ENCODE assay signal across 9 cellular contexts in genomic region chr14:21300892-21301291, GRCh38. TPM values are rescaled to one million over a fixed set of nuclear protein-coding genes. Genes with fewer than 3 reads are reported as not detected.
DNase-seq lines count a peak whose midpoint lies in the region; ATAC-seq and TF ChIP-seq lines count a peak whose summit lies in the region.
"Had no signal": no experiment of that assay in that cellular context is flagged by ENCODE, and none has a peak within 500 bp of the region (broad histone marks: within the 10 kb centered on the region; RNA-seq: fewer than 3 reads in every experiment).

No MANE protein-coding gene starts in this region.

- no peaks in the 10 kb centered on the region for H3K9me3 ChIP-seq in PC-9 (ENCODE audit: insufficient read depth, low read depth)

- no peaks in the 10 kb centered on the region for H3K79me2 ChIP-seq in PC-9 (ENCODE audit: low read depth)

- no TSS peak for BruUV-seq in PC-9 (replicated peaks; lab: Mats Ljungman, UMichigan)

- TF ChIP-seq CTCF in fibroblast of villous mesenchyme (IDR thresholded peaks at IDR 0.05; ENCODE audit: insufficient read depth, low read depth, low read length) (no peak), progenitor cell of endocrine pancreas (IDR thresholded peaks at IDR 0.05; ENCODE audit: unreplicated experiment) (peak; percentile 19), PC-9 (conservative IDR thresholded peaks at IDR 0.05) (no peak)

- H3K4me3 Mint-ChIP-seq in IgD-negative memory B cell (peak overlapping the region; percentile 23 to 84 (median 75)), progenitor cell of endocrine pancreas (ENCODE audit: low read depth) (peak overlapping the region; percentile 52)
- no peak overlapping the region for H3K4me3 Mint-ChIP-seq in activated CD8-positive, alpha-beta T cell treated with anti-CD3 and anti-CD28 coated beads, Interleukin-2, amount 10 ng/mL, durations not matched to agents 7 days and 5 days

- POLR2A ChIA-PET in activated CD8-positive, alpha-beta T cell treated with anti-CD3 and anti-CD28 coated beads, Interleukin-2, amount 10 ng/mL, durations not matched to agents 7 days and 5 days (lab: Charles Lee), result no interaction called here
- POLR2A ChIA-PET in PC-9 (lab: Charles Lee; ENCODE audit: unreplicated experiment), result no interaction called here

- H3K4me1 ChIP-seq in PC-9 (replicated peaks; ENCODE audit: insufficient read depth), result no peaks in the 10 kb centered on the region

- H3K4me3 ChIP-seq in fibroblast of villous mesenchyme (ENCODE audit: low read depth, low read length) (peak overlapping the region; percentile 2), PC-9 (no peak overlapping the region)

- peak overlapping the region in 1 of 3 donors; percentile 79 for H3K27ac Mint-ChIP-seq in IgD-negative memory B cell
- H3K27ac Mint-ChIP-seq in activated CD8-positive, alpha-beta T cell treated with anti-CD3 and anti-CD28 coated beads, Interleukin-2, amount 10 ng/mL, durations not matched to agents 7 days and 5 days, result no peak overlapping the region
- H3K27ac Mint-ChIP-seq in progenitor cell of endocrine pancreas, result no peak overlapping the region

- H3K9me2 ChIP-seq in PC-9 (ENCODE audit: insufficient read depth), result no peaks in the 10 kb centered on the region

- H3K36me3 Mint-ChIP-seq in IgD-negative memory B cell (peaks cover 2% of the 10 kb centered on the region), progenitor cell of endocrine pancreas (ENCODE audit: insufficient read depth) (no peaks in the 10 kb centered on the region)
- no peaks in the 10 kb centered on the region for H3K36me3 Mint-ChIP-seq in activated CD8-positive, alpha-beta T cell treated with anti-CD3 and anti-CD28 coated beads, Interleukin-2, amount 10 ng/mL, durations not matched to agents 7 days and 5 days (ENCODE audit: low read depth)

- peak; percentile 81 for ATAC-seq in activated CD8-positive, alpha-beta T cell treated with anti-CD3 and anti-CD28 coated beads, Interleukin-2, amount 10 ng/mL, durations not matched to agents 7 days and 5 days
- ATAC-seq in GM18502 (IDR thresholded peaks at IDR 0.05; ENCODE audit: poor library complexity, unreplicated experiment), result no peak

- no peak overlapping the region for H3K4me2 ChIP-seq in PC-9

- no peaks in the 10 kb centered on the region for H3K27me3 ChIP-seq in PC-9 (ENCODE audit: insufficient read depth, low read depth)

- no peaks in the 10 kb centered on the region for H3K36me3 ChIP-seq in PC-9 (ENCODE audit: low read depth)

- H3K4me1 Mint-ChIP-seq in IgD-negative memory B cell, result peaks cover 6 to 13% (median 9%) of the 10 kb centered on the region in 3 donors
- H3K4me1 Mint-ChIP-seq in activated CD8-positive, alpha-beta T cell treated with anti-CD3 and anti-CD28 coated beads, Interleukin-2, amount 10 ng/mL, durations not matched to agents 7 days and 5 days (ENCODE audit: low read depth), result peaks cover 12% of the 10 kb centered on the region
- H3K4me1 Mint-ChIP-seq in progenitor cell of endocrine pancreas (ENCODE audit: low read depth), result peaks cover 5% of the 10 kb centered on the region

- H3F3A ChIP-seq in PC-9 (ENCODE audit: insufficient read depth, low read depth), result no peaks in the 10 kb centered on the region

- H3K9me3 Mint-ChIP-seq in IgD-negative memory B cell (no peaks in the 10 kb centered on the region), progenitor cell of endocrine pancreas (ENCODE audit: low read depth) (no peaks in the 10 kb centered on the region)
- H3K9me3 Mint-ChIP-seq in activated CD8-positive, alpha-beta T cell treated with anti-CD3 and anti-CD28 coated beads, Interleukin-2, amount 10 ng/mL, durations not matched to agents 7 days and 5 days (ENCODE audit: insufficient read depth), result no peaks in the 10 kb centered on the region

- CTCF ChIA-PET in activated CD8-positive, alpha-beta T cell treated with anti-CD3 and anti-CD28 coated beads, Interleukin-2, amount 10 ng/mL, durations not matched to agents 7 days and 5 days (lab: Charles Lee), result interaction anchor here (0.7 kb wide), 1 partner anchor 113 kb away, joined by 3 read pairs; no protein-coding TSS in a partner anchor
- CTCF ChIA-PET in PC-9 (lab: Charles Lee), result no interaction called here

- no peak overlapping the region for H2AFZ ChIP-seq in PC-9

- peak; percentile 32 for DNase-seq in AG20443 (ENCODE audit: low spot score)
- DNase-seq in activated CD8-positive, alpha-beta T cell treated with anti-CD3 and anti-CD28 coated beads, Interleukin-2, amount 10 ng/mL, durations not matched to agents 7 days and 5 days, result peak; percentile 31
- no peak for DNase-seq in fibroblast of villous mesenchyme (ENCODE audit: low read depth)
- peak; percentile 27 for DNase-seq in progenitor cell of endocrine pancreas (ENCODE audit: low spot score, unreplicated experiment)
- DNase-seq in inferior parietal cortex (ENCODE audit: extremely low spot score), result no peak
- DNase-seq in PC-9, result no peak

- peaks cover 1% of the 10 kb centered on the region for H3K27me3 Mint-ChIP-seq in IgD-negative memory B cell
- peaks cover 30% of the 10 kb centered on the region for H3K27me3 Mint-ChIP-seq in activated CD8-positive, alpha-beta T cell treated with anti-CD3 and anti-CD28 coated beads, Interleukin-2, amount 10 ng/mL, durations not matched to agents 7 days and 5 days (ENCODE audit: low read depth)
- peaks cover 3% of the 10 kb centered on the region for H3K27me3 Mint-ChIP-seq in progenitor cell of endocrine pancreas

- H3K27ac ChIP-seq in PC-9, result no peak overlapping the region

- intact Hi-C loops in PC-9 (cut with micrococcal nuclease; ENCODE audit: unreplicated experiment), result no loop called here

- no peaks in the 10 kb centered on the region for H4K20me1 ChIP-seq in PC-9 (ENCODE audit: insufficient read depth)

RNA-seq across cellular contexts. Expression of gene RPGRIP1, which starts 21.0 kb away (rescaled TPM):
- 0.14 TPM for polyA plus RNA-seq in IgD-negative memory B cell
- not detected for total RNA-seq in activated CD8-positive, alpha-beta T cell treated with anti-CD3 and anti-CD28 coated beads, Interleukin-2, amount 10 ng/mL, durations not matched to agents 7 days and 5 days
- under 0.01 TPM in 1 of 2 replicates, not detected in the other for total RNA-seq in fibroblast of villous mesenchyme
- total RNA-seq in progenitor cell of endocrine pancreas, result 0.19 and 0.58 TPM in 2 replicates
- total RNA-seq in PC-9 (2021), result 0.75 and 2.1 TPM in 2 replicates
- total RNA-seq: activated CD8-positive, alpha-beta memory T cell treated with anti-CD3 and anti-CD28 coated beads for 36 hours had no signal

RNA-seq across cellular contexts. Expression of gene HNRNPC, which starts 31.6 kb away (rescaled TPM):
- polyA plus RNA-seq in IgD-negative memory B cell, result 741 TPM
- 100 to 1,000 TPM; 768 to 782 TPM for total RNA-seq in activated CD8-positive, alpha-beta T cell treated with anti-CD3 and anti-CD28 coated beads, Interleukin-2, amount 10 ng/mL, durations not matched to agents 7 days and 5 days
- 551 and 671 TPM in 2 replicates for total RNA-seq in fibroblast of villous mesenchyme
- total RNA-seq in progenitor cell of endocrine pancreas, result 676 and 690 TPM in 2 replicates
- 486 and 550 TPM in 2 replicates for total RNA-seq in PC-9 (2021)

Comparison
In these comparisons a context has a peak if more than half of its experiments do, and no peak if none do; other contexts are left out.
1. DNase-seq: peak in AG20443 (single experiment), activated CD8-positive, alpha-beta T cell treated with anti-CD3 and anti-CD28 coated beads, Interleukin-2, amount 10 ng/mL, durations not matched to agents 7 days and 5 days (single experiment) and progenitor cell of endocrine pancreas (single experiment); none in fibroblast of villous mesenchyme (single experiment), inferior parietal cortex (single experiment) and PC-9 (0 of 2).